In genomic region chr7:3000566-3000965, GRCh38 we compare ENCODE assay signal across 1 cellular context.
TF ChIP-seq lines count a peak whose summit lies in the region.

No MANE protein-coding gene starts in this region.

TF ChIP-seq in HepG2, 621 proteins besides CTCF, POLR2A, EP300 and RAD21 (continued from another document):
- TF ChIP-seq DMTF1 (CRISPR knock-in tag; IDR thresholded peaks at IDR 0.05) (no peak), SUZ12 (IDR thresholded peaks at IDR 0.05; ENCODE audit: low read depth, low read length) (no peak), DMAP1 (CRISPR knock-in tag; IDR thresholded peaks at IDR 0.05) (no peak), ATAD3A (CRISPR knock-in tag; IDR thresholded peaks at IDR 0.05) (no peak), TFDP2 (CRISPR knock-in tag; IDR thresholded peaks at IDR 0.05) (no peak), ZNF777 (CRISPR knock-in tag; IDR thresholded peaks at IDR 0.05) (no peak), CAMTA2 (CRISPR knock-in tag; IDR thresholded peaks at IDR 0.05; ENCODE audit: borderline replicate concordance) (no peak), MED8 (CRISPR knock-in tag; IDR thresholded peaks at IDR 0.05; ENCODE audit: insufficient replicate concordance) (no peak), ZNF33A (CRISPR knock-in tag; IDR thresholded peaks at IDR 0.05; ENCODE audit: borderline replicate concordance) (no peak)
TF ChIP-seq in HepG2: peak in this region for 0.
